In genomic region chr2:132446460-132446859, GRCh38 we compare ENCODE assay signal across 18 cellular contexts. TPM values are rescaled to one million over a fixed set of nuclear protein-coding genes. Genes with fewer than 3 reads are reported as not detected.
A peak's percentile ranks its signal among the peaks of the same experiment; 100 is the strongest.
DNase-seq lines count a peak whose midpoint lies in the region; ATAC-seq, FAIRE-seq and TF ChIP-seq lines count a peak whose summit lies in the region.
"Had no signal": no experiment of that assay in that cellular context is flagged by ENCODE, and none has a peak within 500 bp of the region (broad histone marks: within the 10 kb centered on the region; RNA-seq: fewer than 3 reads in every experiment).

No MANE protein-coding gene starts in this region.

- 94% methylated on average over 1 of the region's 1 CpG for WGBS in mesenchymal stem cell

- DNase-seq in Caco-2 (no peak), HCT116 (ENCODE audit: low read depth, low spot score) (no peak), astrocyte (ENCODE audit: low read depth) (peak; percentile 14), mesenchymal stem cell (no peak), NCI-H82 treated with DMSO at 0.1 percent for 48 hours (lab: John Stamatoyannopoulos, UW; ENCODE audit: unreplicated experiment) (no peak), putamen (ENCODE audit: low spot score) (no peak), EL (no peak)
- DNase-seq: Calu3; CD4-positive, CD25-positive, alpha-beta regulatory T cell; DMS 273 treated with DMSO at 0.1 percent for 48 hours; HFFc6; KG1 had no signal

- no peak for FAIRE-seq in astrocyte (lab: Jason Lieb, UNC)
- FAIRE-seq: G401.6, GM12891, H1 had no signal

- H2BK15ac ChIP-seq in mesenchymal stem cell (ENCODE audit: low read depth, poor library complexity, severe bottlenecking): peak overlapping the region; percentile 53

- no peak overlapping the region for H4K91ac ChIP-seq in mesenchymal stem cell (ENCODE audit: low read length)

- CTCF ChIA-PET in Caco-2 (lab: Charles Lee) (interaction anchor here (0.8 kb wide), 1 partner anchor 98 kb away, joined by 3 read pairs; no protein-coding TSS in a partner anchor), HCT116 (lab: Charles Lee) (interaction anchor here (3.3 kb wide), 1 partner anchor 97 kb away, joined by 20 read pairs; no protein-coding TSS in a partner anchor)

- H3K27ac Mint-ChIP-seq in Caco-2 (ENCODE audit: unreplicated experiment): peak overlapping the region; percentile 2
- H3K27ac Mint-ChIP-seq in astrocyte (ENCODE audit: unreplicated experiment): no peak overlapping the region
- H3K27ac Mint-ChIP-seq: CD4-positive, CD25-positive, alpha-beta regulatory T cell; HFFc6 had no signal

- H3K4me3 Mint-ChIP-seq in Caco-2 (ENCODE audit: unreplicated experiment) (no peak overlapping the region), astrocyte (ENCODE audit: unreplicated experiment) (no peak overlapping the region)
- H3K4me3 Mint-ChIP-seq: CD4-positive, CD25-positive, alpha-beta regulatory T cell; HFFc6 had no signal

- H3K36me3 ChIP-seq in Caco-2 (ENCODE audit: control insufficient read depth, insufficient read depth, low read length) (no peaks in the 10 kb centered on the region), HCT116 (ENCODE audit: control insufficient read depth in 1 of 2, insufficient read depth in 2 of 2, low read length in 2 of 2) (no peaks in the 10 kb centered on the region), astrocyte (ENCODE audit: insufficient read depth, low read length) (no peaks in the 10 kb centered on the region), mesenchymal stem cell (ENCODE audit: control insufficient read depth in 1 of 2, insufficient read depth in 2 of 2, low read depth in 1 of 2, low read length in 2 of 2) (no peaks in the 10 kb centered on the region)
- H3K36me3 ChIP-seq: BLaER1 treated with 17β-estradiol and CSF1 and Interleukin-3, amounts not matched to agents 10 nM and 100 nM; HAP-1 had no signal

- H3K23ac ChIP-seq in mesenchymal stem cell (ENCODE audit: low read length in 2 of 2): no peak overlapping the region

- H3K27me3 ChIP-seq in Caco-2 (replicated peaks; ENCODE audit: control insufficient read depth, insufficient read depth, low read length): no peaks in the 10 kb centered on the region
- no peaks in the 10 kb centered on the region for H3K27me3 ChIP-seq in HCT116 (ENCODE audit: insufficient read depth, low read length)
- no peaks in the 10 kb centered on the region for H3K27me3 ChIP-seq in astrocyte (ENCODE audit: insufficient read depth, low read length)
- H3K27me3 ChIP-seq in mesenchymal stem cell (ENCODE audit: control insufficient read depth in 1 of 2, insufficient read depth in 1 of 2, low read length in 2 of 2): no peaks in the 10 kb centered on the region
- H3K27me3 ChIP-seq: BLaER1 treated with 17β-estradiol and CSF1 and Interleukin-3, amounts not matched to agents 10 nM and 100 nM had no signal

- H3K9ac ChIP-seq in HCT116 (ENCODE audit: low read length): no peak overlapping the region
- no peak overlapping the region for H3K9ac ChIP-seq in astrocyte (ENCODE audit: low read length)
- no peak overlapping the region for H3K9ac ChIP-seq in mesenchymal stem cell (ENCODE audit: low read length)
- H3K9ac ChIP-seq: BLaER1 treated with 17β-estradiol and CSF1 and Interleukin-3, amounts not matched to agents 10 nM and 100 nM had no signal

- H2AFZ ChIP-seq in HCT116 (ENCODE audit: low read depth, low read length, poor library complexity, severe bottlenecking) (no peak overlapping the region), astrocyte (ENCODE audit: low read depth, low read length) (no peak overlapping the region), mesenchymal stem cell (ENCODE audit: low read depth, low read length) (no peak overlapping the region)

- peaks cover 8% of the 10 kb centered on the region for H3K9me3 Mint-ChIP-seq in Caco-2 (ENCODE audit: unreplicated experiment)
- H3K9me3 Mint-ChIP-seq in astrocyte (ENCODE audit: unreplicated experiment): peaks cover 4% of the 10 kb centered on the region
- H3K9me3 Mint-ChIP-seq: HFFc6 had no signal

- no peaks in the 10 kb centered on the region for H3K27me3 Mint-ChIP-seq in Caco-2 (ENCODE audit: insufficient read depth, unreplicated experiment)
- no peaks in the 10 kb centered on the region for H3K27me3 Mint-ChIP-seq in astrocyte (ENCODE audit: low read depth, unreplicated experiment)
- H3K27me3 Mint-ChIP-seq: CD4-positive, CD25-positive, alpha-beta regulatory T cell had no signal

- H2BK12ac ChIP-seq in mesenchymal stem cell (ENCODE audit: low read length in 2 of 2): no peak overlapping the region

- H2BK5ac ChIP-seq in mesenchymal stem cell (ENCODE audit: low read depth, low read length, poor library complexity, severe bottlenecking): no peak overlapping the region

- H3K9me3 ChIP-seq in Caco-2 (no peaks in the 10 kb centered on the region), HCT116 (ENCODE audit: control insufficient read depth in 1 of 2, insufficient read depth in 1 of 2, low read depth in 1 of 2, low read length in 2 of 2) (no peaks in the 10 kb centered on the region), astrocyte (ENCODE audit: insufficient read depth, low read depth, low read length) (no peaks in the 10 kb centered on the region), mesenchymal stem cell (ENCODE audit: control insufficient read depth, low read length) (peaks cover 3% of the 10 kb centered on the region)
- H3K9me3 ChIP-seq: BLaER1 treated with 17β-estradiol and CSF1 and Interleukin-3, amounts not matched to agents 10 nM and 100 nM; HAP-1 had no signal

- POLR2A ChIA-PET in Caco-2 (lab: Charles Lee) (no interaction called here), HCT116 (lab: Charles Lee) (no interaction called here)

- peaks cover 22% of the 10 kb centered on the region for H3K79me1 ChIP-seq in mesenchymal stem cell (replicated peaks; ENCODE audit: low read length, poor library complexity, severe bottlenecking)

- H3K36me3 Mint-ChIP-seq in Caco-2 (ENCODE audit: insufficient read depth, unreplicated experiment) (peaks cover 11% of the 10 kb centered on the region), astrocyte (ENCODE audit: low read depth, unreplicated experiment) (no peaks in the 10 kb centered on the region)
- H3K36me3 Mint-ChIP-seq: CD4-positive, CD25-positive, alpha-beta regulatory T cell had no signal

- H2AK5ac ChIP-seq in mesenchymal stem cell (ENCODE audit: low read length, severe bottlenecking): no peak overlapping the region

- H3K4me1 ChIP-seq in Caco-2 (peaks cover 44% of the 10 kb centered on the region), HCT116 (ENCODE audit: control insufficient read depth in 1 of 2, insufficient read depth in 2 of 2, low read length in 2 of 2) (peaks cover 0 to 17% of the 10 kb centered on the region in 2 experiments; a peak in 1 of 4 replicates), astrocyte (ENCODE audit: insufficient read depth, low read length) (peaks cover 3% of the 10 kb centered on the region), mesenchymal stem cell (ENCODE audit: control insufficient read depth, insufficient read depth, low read depth, low read length) (peaks cover 2% of the 10 kb centered on the region)
- H3K4me1 ChIP-seq: HAP-1 had no signal

- BruUV-seq in Caco-2 (replicated peaks; lab: Mats Ljungman, UMichigan) (no TSS peak), HCT116 (replicated peaks; lab: Mats Ljungman, UMichigan) (no TSS peak)

- RAD21 ChIA-PET in HCT116 (lab: Charles Lee; ENCODE audit: low non-redundant PET in 1 of 2, low total read pairs in 2 of 2, uncharacterized antibody in 2 of 2, unreplicated experiment in 2 of 2): no interaction called here

- H3K4me1 Mint-ChIP-seq in Caco-2 (ENCODE audit: low read depth, unreplicated experiment) (peaks cover 31% of the 10 kb centered on the region), astrocyte (ENCODE audit: low read depth, unreplicated experiment) (peaks cover 23% of the 10 kb centered on the region)
- H3K4me1 Mint-ChIP-seq: CD4-positive, CD25-positive, alpha-beta regulatory T cell had no signal

- peak overlapping the region; percentile 8; the same call in 1 of the 2 replicates for H3K4me2 ChIP-seq in HCT116 (ENCODE audit: low read length)
- H3K4me2 ChIP-seq in astrocyte (ENCODE audit: low read length): no peak overlapping the region
- H3K4me2 ChIP-seq in mesenchymal stem cell (ENCODE audit: low read length, poor library complexity, severe bottlenecking): no peak overlapping the region
- H3K4me2 ChIP-seq: BLaER1 treated with 17β-estradiol and CSF1 and Interleukin-3, amounts not matched to agents 10 nM and 100 nM had no signal

- H3K9me2 ChIP-seq in HCT116 (ENCODE audit: insufficient read depth): no peaks in the 10 kb centered on the region

- H4K20me1 ChIP-seq in HCT116 (ENCODE audit: insufficient read depth): no peaks in the 10 kb centered on the region
- H4K20me1 ChIP-seq in astrocyte (ENCODE audit: insufficient read depth, low read length): no peaks in the 10 kb centered on the region
- H4K20me1 ChIP-seq: BLaER1 treated with 17β-estradiol and CSF1 and Interleukin-3, amounts not matched to agents 10 nM and 100 nM had no signal

- TF ChIP-seq CTCF in Caco-2 (IDR thresholded peaks at IDR 0.05; ENCODE audit: insufficient read depth in 1 of 2, low read depth in 1 of 2, low read length in 1 of 2, severe bottlenecking in 1 of 2, unreplicated experiment in 1 of 2): no peak
- TF ChIP-seq CTCF in HCT116 (IDR thresholded peaks at IDR 0.05 in 2 of 3, conservative IDR thresholded peaks at IDR 0.05 in 1 of 3; ENCODE audit: borderline replicate concordance in 1 of 3, insufficient read depth in 1 of 3, low read depth in 2 of 3, low read length in 2 of 3): no peak
- no peak for TF ChIP-seq CTCF in astrocyte (IDR thresholded peaks at IDR 0.05; ENCODE audit: insufficient read depth, low read depth, low read length)

- H3K27ac ChIP-seq in HCT116 (ENCODE audit: low read depth, low read length) (no peak overlapping the region), astrocyte (ENCODE audit: low read depth, low read length) (no peak overlapping the region), mesenchymal stem cell (ENCODE audit: low read length, poor library complexity, severe bottlenecking) (no peak overlapping the region)
- H3K27ac ChIP-seq: BLaER1 treated with 17β-estradiol and CSF1 and Interleukin-3, amounts not matched to agents 10 nM and 100 nM had no signal

- no peak overlapping the region for H3K4ac ChIP-seq in mesenchymal stem cell (ENCODE audit: low read depth in 1 of 2, low read length in 2 of 2)

- TF ChIP-seq RAD21 in HCT116 (IDR thresholded peaks at IDR 0.05; ENCODE audit: low read depth): no peak

- ATAC-seq in HCT116 (no peak), HG02759 (IDR thresholded peaks at IDR 0.05; ENCODE audit: unreplicated experiment) (no peak)

- H3K4me3 ChIP-seq in Caco-2 (ENCODE audit: low read depth, low read length) (no peak overlapping the region), HCT116 (replicated peaks in 1 of 2; ENCODE audit: low read depth in 1 of 2, low read length in 2 of 2) (no peak overlapping the region), astrocyte (ENCODE audit: insufficient read depth, low read depth, low read length) (no peak overlapping the region), mesenchymal stem cell (ENCODE audit: insufficient read depth in 1 of 2, low read depth in 1 of 2, low read length in 2 of 2) (no peak overlapping the region)
- H3K4me3 ChIP-seq: BLaER1 treated with 17β-estradiol and CSF1 and Interleukin-3, amounts not matched to agents 10 nM and 100 nM; HAP-1 had no signal

- intact Hi-C loops in Caco-2 (cut with micrococcal nuclease; ENCODE audit: unreplicated experiment): loop anchor here (1.0 kb wide), 1 partner anchor 22 kb away; no protein-coding TSS in a partner anchor
- intact Hi-C loops in HCT116 (cut with micrococcal nuclease): loop anchor here (5.0 kb wide), 1 partner anchor 179 kb away; no protein-coding TSS in a partner anchor

- no peak for TF ChIP-seq POLR2A in HCT116 (IDR thresholded peaks at IDR 0.05; ENCODE audit: borderline replicate concordance, extremely low read depth, insufficient read depth, insufficient read length)

- H4K8ac ChIP-seq in mesenchymal stem cell (ENCODE audit: low read length): peak overlapping the region; percentile 1

- H3K79me2 ChIP-seq in HCT116 (ENCODE audit: insufficient read depth, low read length): no peaks in the 10 kb centered on the region
- no peaks in the 10 kb centered on the region for H3K79me2 ChIP-seq in astrocyte (ENCODE audit: insufficient read depth, low read length)

- no peak overlapping the region for H3K18ac ChIP-seq in mesenchymal stem cell (ENCODE audit: low read depth in 1 of 2, low read length in 2 of 2)

- H2BK120ac ChIP-seq in mesenchymal stem cell (ENCODE audit: low read depth, low read length): no peak overlapping the region

- H3K14ac ChIP-seq in mesenchymal stem cell (ENCODE audit: low read length in 2 of 2): no peak overlapping the region

RNA-seq across cellular contexts. Expression of gene GPR39, which starts 29.9 kb away (rescaled TPM):
- total RNA-seq in Caco-2 (2022) (26.8 and 28.7 TPM in 2 replicates), HCT116 (2021; ENCODE audit: unreplicated experiment) (5.1 TPM), astrocyte (4.0 and 4.4 TPM in 2 replicates)
- polyA plus RNA-seq in HCT116 (2012): 5.0 and 6.4 TPM in 2 replicates
- polyA plus RNA-seq in mesenchymal stem cell (2013, experiment 1 of 2): 3.8 TPM
- polyA plus RNA-seq in mesenchymal stem cell (2013, experiment 2 of 2): 4.0 TPM
- total RNA-seq: CD4-positive, CD25-positive, alpha-beta regulatory T cell had no signal
- polyA plus RNA-seq: CD4-positive, CD25-positive, alpha-beta regulatory T cell had no signal
